ENCODE assay signal across 1 cellular context in genomic region chr7:106094780-106095179, GRCh38.
TF ChIP-seq lines count a peak whose summit lies in the region.

No MANE protein-coding gene starts in this region.

TF ChIP-seq in HepG2, 621 proteins besides CTCF, POLR2A, EP300 and RAD21 (continued from another document):
- no peak for TF ChIP-seq ZNF513 (CRISPR knock-in tag; conservative IDR thresholded peaks at IDR 0.05)
- no peak for TF ChIP-seq ZNF761 (CRISPR knock-in tag; conservative IDR thresholded peaks at IDR 0.05)
- no peak for TF ChIP-seq CBX1 (IDR thresholded peaks at IDR 0.05; ENCODE audit: low read depth)
- no peak for TF ChIP-seq ZC3H4 (CRISPR knock-in tag; IDR thresholded peaks at IDR 0.05; ENCODE audit: borderline replicate concordance)
